Comparison of ENCODE assay signal across 7 cellular contexts in the genomic region with DNA sequence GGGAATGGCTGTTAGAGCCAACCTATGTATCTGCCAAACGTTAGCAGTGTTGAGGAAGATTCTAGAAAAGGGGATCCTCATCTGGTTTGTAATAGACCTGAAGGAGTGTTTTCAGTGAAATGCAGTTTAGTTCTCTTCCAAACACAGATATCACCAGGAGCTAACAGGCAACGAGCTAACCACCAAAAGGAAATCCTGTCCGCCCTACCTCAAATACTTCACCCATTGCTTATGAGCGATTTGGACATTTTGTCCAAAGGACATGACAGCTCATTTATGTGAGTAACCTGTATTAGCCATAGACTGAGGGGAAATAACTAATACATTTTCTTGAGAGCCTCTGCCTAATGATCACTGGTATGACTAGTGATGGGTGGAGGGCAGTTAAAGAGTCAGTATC. TPM values are rescaled to one million over a fixed set of nuclear protein-coding genes. Genes with fewer than 3 reads are reported as not detected.
DNase-seq lines count a peak whose midpoint lies in the region; ATAC-seq and TF ChIP-seq lines count a peak whose summit lies in the region.

No MANE protein-coding gene starts in this region.

- DNase-seq in HAP-1 (ENCODE audit: low spot score in 2 of 2) (no peak), SK-N-SH (no peak), esophagus muscularis mucosa (ENCODE audit: extremely low spot score) (no peak), prostate gland (ENCODE audit: low spot score) (no peak), cerebellum (ENCODE audit: low spot score) (no peak)

- no peaks in the 10 kb centered on the region for H3K9me3 ChIP-seq in HAP-1
- H3K9me3 ChIP-seq in SK-N-SH = no peaks in the 10 kb centered on the region
- H3K9me3 ChIP-seq in esophagus muscularis mucosa = no peaks in the 10 kb centered on the region
- H3K9me3 ChIP-seq in prostate gland = no peaks in the 10 kb centered on the region

- H3K9ac ChIP-seq in SK-N-SH = peak overlapping the region; percentile 69

- WGBS in SK-N-SH (ENCODE audit: low lambda C conversion rate) = 12% methylated on average over 4 of the region's 4 CpGs
- 22% methylated on average over 4 of the region's 4 CpGs for WGBS in esophagus muscularis mucosa
- WGBS in prostate gland = 19% methylated on average over 4 of the region's 4 CpGs

- H3K9me2 ChIP-seq in SK-N-SH = no peaks in the 10 kb centered on the region

- H4K20me1 ChIP-seq in SK-N-SH (ENCODE audit: insufficient read depth) = no peaks in the 10 kb centered on the region

- TF ChIP-seq RAD21 in SK-N-SH (IDR thresholded peaks at IDR 0.05; ENCODE audit: low read length) = no peak

- TF ChIP-seq EP300 in SK-N-SH (IDR thresholded peaks at IDR 0.05; ENCODE audit: borderline replicate concordance in 1 of 2, low read depth in 1 of 2, low read length in 1 of 2) (no peak), esophagus muscularis mucosa (IDR thresholded peaks at IDR 0.05) (peak; percentile 8)

- intact Hi-C loops in esophagus muscularis mucosa (cut with DNase I) (no loop called here), prostate gland (cut with DNase I) (no loop called here)

- POLR2A ChIA-PET in SK-N-SH (lab: Yijun Ruan, JAX) = interaction anchor here (1.0 to 1.9 kb wide), 4 partner anchors 24 to 540 kb away, joined by 3 to 5 read pairs (median 4); partner anchors contain the start of gene CSTF3

- H3F3A ChIP-seq in SK-N-SH (replicated peaks; ENCODE audit: insufficient read depth) = peaks cover 55% of the 10 kb centered on the region

- in situ Hi-C loops in HAP-1 (cut with MboI; ENCODE audit: low sequenced_read_pairs) = no loop called here

- H3K27me3 ChIP-seq in HAP-1 (ENCODE audit: low read depth) (no peaks in the 10 kb centered on the region), SK-N-SH (ENCODE audit: insufficient read depth) (no peaks in the 10 kb centered on the region), esophagus muscularis mucosa (no peaks in the 10 kb centered on the region), prostate gland (replicated peaks; ENCODE audit: insufficient read depth) (no peaks in the 10 kb centered on the region)

- TF ChIP-seq CTCF in SK-N-SH (IDR thresholded peaks at IDR 0.05) (no peak), esophagus muscularis mucosa (IDR thresholded peaks at IDR 0.05) (no peak), prostate gland (IDR thresholded peaks at IDR 0.05) (no peak)

- TF ChIP-seq POLR2A in esophagus muscularis mucosa (IDR thresholded peaks at IDR 0.05; ENCODE audit: low read depth) (no peak), prostate gland (IDR thresholded peaks at IDR 0.05) (no peak)

- CTCF ChIA-PET in SK-N-SH (lab: Yijun Ruan, JAX) = interaction anchor here (1.0 to 3.0 kb wide), 6 partner anchors 12 to 156 kb away, joined by 3 to 20 read pairs (median 4); no protein-coding TSS in a partner anchor

- ATAC-seq in GM18858 (IDR thresholded peaks at IDR 0.05; ENCODE audit: unreplicated experiment) = no peak
- no peak for ATAC-seq in GM21576 (IDR thresholded peaks at IDR 0.05; ENCODE audit: unreplicated experiment)

- peak overlapping the region; percentile 57 for H3K4me3 ChIP-seq in HAP-1
- peak overlapping the region; percentile 37 to 59 for H3K4me3 ChIP-seq in SK-N-SH (ENCODE audit: low read depth in 2 of 2, low read length in 1 of 2)
- H3K4me3 ChIP-seq in esophagus muscularis mucosa = peak overlapping the region; percentile 61 to 67 (median 62)
- peak overlapping the region; percentile 41 to 43 for H3K4me3 ChIP-seq in prostate gland

- peak overlapping the region; percentile 77 for H3K4me2 ChIP-seq in SK-N-SH

- H3K27ac ChIP-seq in SK-N-SH (ENCODE audit: low read depth in 2 of 2, low read length in 1 of 2) = peak overlapping the region; percentile 93 to 94
- H3K27ac ChIP-seq in esophagus muscularis mucosa (replicated peaks in 1 of 4) = peak overlapping the region; percentile 67 to 79 (median 79)
- peak overlapping the region; percentile 43 to 65 for H3K27ac ChIP-seq in prostate gland

- peak overlapping the region; percentile 27; the same call in 1 of the 2 replicates for H2AFZ ChIP-seq in SK-N-SH (ENCODE audit: low read depth)

- peaks cover 4% of the 10 kb centered on the region for H3K4me1 ChIP-seq in HAP-1
- peaks cover 13 to 40% of the 10 kb centered on the region in 2 experiments; a peak in 2 of 4 replicates for H3K4me1 ChIP-seq in SK-N-SH (ENCODE audit: control insufficient read depth in 1 of 2, insufficient read depth in 2 of 2, low read depth in 1 of 2, low read length in 1 of 2)
- peaks cover 56 to 65% (median 62%) of the 10 kb centered on the region in 4 donors for H3K4me1 ChIP-seq in esophagus muscularis mucosa
- peaks cover 6% of the 10 kb centered on the region for H3K4me1 ChIP-seq in prostate gland (replicated peaks)

- peaks cover 5% of the 10 kb centered on the region; the same call in 1 of the 2 replicates for H3K79me2 ChIP-seq in SK-N-SH (ENCODE audit: insufficient read depth)

- H3K36me3 ChIP-seq in HAP-1 (replicated peaks) (no peaks in the 10 kb centered on the region), SK-N-SH (replicated peaks in 1 of 2; ENCODE audit: control insufficient read depth in 1 of 2, insufficient read depth in 2 of 2, low read length in 1 of 2) (peaks cover 9 to 19% of the 10 kb centered on the region in 2 experiments), esophagus muscularis mucosa (peaks cover 6 to 19% (median 13%) of the 10 kb centered on the region in 4 donors), prostate gland (no peaks in the 10 kb centered on the region)

TF ChIP-seq in SK-N-SH, 30 proteins besides CTCF, POLR2A, EP300 and RAD21:
- TF ChIP-seq PBX3 (IDR thresholded peaks at IDR 0.05) (0 out of 2 replicates have a peak, but pooled peaks have one; percentile 9), POLR2AphosphoS5 (IDR thresholded peaks at IDR 0.05; ENCODE audit: low read depth, low read length) (no peak), FOXM1 (IDR thresholded peaks at IDR 0.05; ENCODE audit: low read depth) (no peak), NFIC (IDR thresholded peaks at IDR 0.05; ENCODE audit: borderline replicate concordance) (0 out of 2 replicates have a peak, but pooled peaks have one; percentile 3)
- TF ChIP-seq, protein P1, sequence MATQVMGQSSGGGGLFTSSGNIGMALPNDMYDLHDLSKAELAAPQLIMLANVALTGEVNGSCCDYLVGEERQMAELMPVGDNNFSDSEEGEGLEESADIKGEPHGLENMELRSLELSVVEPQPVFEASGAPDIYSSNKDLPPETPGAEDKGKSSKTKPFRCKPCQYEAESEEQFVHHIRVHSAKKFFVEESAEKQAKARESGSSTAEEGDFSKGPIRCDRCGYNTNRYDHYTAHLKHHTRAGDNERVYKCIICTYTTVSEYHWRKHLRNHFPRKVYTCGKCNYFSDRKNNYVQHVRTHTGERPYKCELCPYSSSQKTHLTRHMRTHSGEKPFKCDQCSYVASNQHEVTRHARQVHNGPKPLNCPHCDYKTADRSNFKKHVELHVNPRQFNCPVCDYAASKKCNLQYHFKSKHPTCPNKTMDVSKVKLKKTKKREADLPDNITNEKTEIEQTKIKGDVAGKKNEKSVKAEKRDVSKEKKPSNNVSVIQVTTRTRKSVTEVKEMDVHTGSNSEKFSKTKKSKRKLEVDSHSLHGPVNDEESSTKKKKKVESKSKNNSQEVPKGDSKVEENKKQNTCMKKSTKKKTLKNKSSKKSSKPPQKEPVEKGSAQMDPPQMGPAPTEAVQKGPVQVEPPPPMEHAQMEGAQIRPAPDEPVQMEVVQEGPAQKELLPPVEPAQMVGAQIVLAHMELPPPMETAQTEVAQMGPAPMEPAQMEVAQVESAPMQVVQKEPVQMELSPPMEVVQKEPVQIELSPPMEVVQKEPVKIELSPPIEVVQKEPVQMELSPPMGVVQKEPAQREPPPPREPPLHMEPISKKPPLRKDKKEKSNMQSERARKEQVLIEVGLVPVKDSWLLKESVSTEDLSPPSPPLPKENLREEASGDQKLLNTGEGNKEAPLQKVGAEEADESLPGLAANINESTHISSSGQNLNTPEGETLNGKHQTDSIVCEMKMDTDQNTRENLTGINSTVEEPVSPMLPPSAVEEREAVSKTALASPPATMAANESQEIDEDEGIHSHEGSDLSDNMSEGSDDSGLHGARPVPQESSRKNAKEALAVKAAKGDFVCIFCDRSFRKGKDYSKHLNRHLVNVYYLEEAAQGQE (IDR thresholded peaks at IDR 0.05; ENCODE audit: low read depth, low read length) = no peak

RNA-seq across cellular contexts. Expression of gene C11orf91, which starts 0.7 kb away (rescaled TPM):
- 0.10 and 0.15 TPM in 2 replicates for polyA plus RNA-seq in SK-N-SH (2012; rRNA removed)
- 0.12 and 0.14 TPM in 2 replicates for polyA plus RNA-seq in SK-N-SH (2012; cell fraction: cytosol; rRNA removed)
- polyA plus RNA-seq in SK-N-SH (2012; cell fraction: nucleus; rRNA removed) = 0.14 and 0.45 TPM in 2 replicates
- total RNA-seq in esophagus muscularis mucosa = not detected
- total RNA-seq in prostate gland = not detected
- not detected for total RNA-seq in cerebellum

RNA-seq across cellular contexts. Expression of gene CD59, which starts 34.9 kb away (rescaled TPM):
- 616 and 849 TPM in 2 replicates for polyA plus RNA-seq in SK-N-SH (2012; rRNA removed)
- polyA plus RNA-seq in SK-N-SH (2012; cell fraction: cytosol; rRNA removed) = 705 and 770 TPM in 2 replicates
- polyA plus RNA-seq in SK-N-SH (2012; cell fraction: nucleus; rRNA removed) = 216 and 380 TPM in 2 replicates
- total RNA-seq in esophagus muscularis mucosa (100 to 1,000 TPM; 135 to 528 (median 378) TPM), prostate gland (100 to 1,000 TPM; 205 to 274 TPM), cerebellum (59.8 TPM)
